In the genomic region with DNA sequence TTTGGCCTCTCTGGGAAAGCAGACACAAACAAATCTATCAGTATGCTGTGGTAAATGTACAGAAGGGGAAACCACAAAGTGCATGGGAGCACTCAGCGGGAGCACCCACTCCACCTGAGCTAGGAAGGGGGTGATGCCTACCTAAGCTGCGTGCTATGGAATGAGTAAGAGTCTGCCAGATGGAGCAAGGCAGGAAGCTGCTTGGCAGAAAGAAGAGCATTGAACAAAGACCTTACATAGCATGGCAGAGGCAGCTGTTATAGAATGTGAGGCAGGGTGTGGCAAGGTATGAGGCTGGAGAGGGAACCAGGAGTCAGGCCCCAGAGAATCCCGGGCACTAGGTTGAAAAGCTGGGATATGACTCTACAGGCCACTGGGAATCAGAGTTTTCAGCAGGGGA, we compare ENCODE assay signal across 1 cellular context.
TF ChIP-seq lines count a peak whose summit lies in the region.

No MANE protein-coding gene starts in this region.

TF ChIP-seq in K562, 482 proteins besides CTCF, POLR2A, EP300 and RAD21:
- TF ChIP-seq DDX20 (tag; IDR thresholded peaks at IDR 0.05; ENCODE audit: low read depth) (no peak), ZNF263 (CRISPR knock-in tag; IDR thresholded peaks at IDR 0.05; ENCODE audit: borderline replicate concordance) (peak; percentile 91)
